8 cellular contexts compared by ENCODE assay signal in the genomic region with DNA sequence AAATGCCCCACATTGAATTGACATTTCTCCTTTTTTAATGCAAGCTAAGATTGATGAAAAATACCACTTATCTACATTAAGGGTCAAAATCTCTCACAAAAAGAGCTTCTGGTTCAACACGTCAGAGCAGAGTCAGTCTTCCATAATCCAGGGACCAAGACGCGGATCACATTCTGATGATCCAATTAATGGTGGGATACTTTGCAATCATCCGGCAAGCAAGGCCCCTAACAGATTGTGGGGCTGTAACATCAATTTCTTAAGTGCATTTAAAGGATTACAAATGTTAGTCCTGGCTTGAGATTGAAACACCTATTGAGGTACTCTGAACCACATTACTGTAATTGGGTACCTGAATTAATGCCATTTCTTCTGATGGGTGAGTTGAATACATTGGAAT.
"Had no signal": no experiment of that assay in that cellular context is flagged by ENCODE, and none has a peak within 500 bp of the region (broad histone marks: within the 10 kb centered on the region; RNA-seq: fewer than 3 reads in every experiment).

No MANE protein-coding gene starts in this region.

- H3K4me3 ChIP-seq: GM23248, HAP-1, K562 had no signal

- H3K27ac ChIP-seq: GM23248, HL-60 had no signal

- H3K9me3 ChIP-seq: HAP-1 had no signal

- ATAC-seq: K562 had no signal

- H3K36me3 ChIP-seq: HAP-1 had no signal

- DNase-seq: GM23248, GOT3, H7, IMR-90, KG1 had no signal
